ENCODE assay signal across 17 cellular contexts in genomic region chr16:29651950-29652349, GRCh38. TPM values are rescaled to one million over a fixed set of nuclear protein-coding genes. Genes with fewer than 3 reads are reported as not detected.
DNase-seq lines count a peak whose midpoint lies in the region; ATAC-seq lines count a peak whose summit lies in the region.
"Had no signal": no experiment of that assay in that cellular context is flagged by ENCODE, and none has a peak within 500 bp of the region (broad histone marks: within the 10 kb centered on the region; RNA-seq: fewer than 3 reads in every experiment).

No MANE protein-coding gene starts in this region.

- peaks cover 51% of the 10 kb centered on the region for H3K4me1 Mint-ChIP-seq in dendritic cell treated with granulocyte-macrophage colony-stimulating factor and Interleukin-4, amounts not matched to agents 40 ng/mL and 50 ng/mL, for 4 days (ENCODE audit: low read depth)
- peaks cover 26 to 43% of the 10 kb centered on the region in 2 donors for H3K4me1 Mint-ChIP-seq in stimulated activated naive B cell treated with anti-CD40 and anti-IgM and Interleukin-4, amounts not matched to agents 10 μg/mL and 1 μg/mL and 100 μg/mL, for 72 hours
- H3K4me1 Mint-ChIP-seq in naive thymus-derived CD8-positive, alpha-beta T cell: peaks cover 10 to 25% (median 13%) of the 10 kb centered on the region in 4 donors

- POLR2A ChIA-PET in naive thymus-derived CD8-positive, alpha-beta T cell (lab: Charles Lee): interaction anchor here (0.5 to 1.8 kb wide), 6 partner anchors 10 to 67 kb away, joined by 3 to 5 read pairs (median 3); no protein-coding TSS in a partner anchor

- no peaks in the 10 kb centered on the region for H3K27me3 Mint-ChIP-seq in dendritic cell treated with granulocyte-macrophage colony-stimulating factor and Interleukin-4, amounts not matched to agents 40 ng/mL and 50 ng/mL, for 4 days
- H3K27me3 Mint-ChIP-seq in stimulated activated naive B cell treated with anti-CD40 and anti-IgM and Interleukin-4, amounts not matched to agents 10 μg/mL and 1 μg/mL and 100 μg/mL, for 72 hours: no peaks in the 10 kb centered on the region
- H3K27me3 Mint-ChIP-seq in naive thymus-derived CD8-positive, alpha-beta T cell: no peaks in the 10 kb centered on the region
- H3K27me3 Mint-ChIP-seq: B cell; CD8-positive, alpha-beta memory T cell had no signal

- no peak for ATAC-seq in stimulated activated naive B cell treated with anti-CD40 and anti-IgM and Interleukin-4, amounts not matched to agents 10 μg/mL and 1 μg/mL and 100 μg/mL, for 72 hours (replicated peaks)
- ATAC-seq in GM21723 (IDR thresholded peaks at IDR 0.05; ENCODE audit: unreplicated experiment): no peak
- no peak for ATAC-seq in naive thymus-derived CD8-positive, alpha-beta T cell
- ATAC-seq: GM12878 had no signal

- intact Hi-C loops in dendritic cell treated with granulocyte-macrophage colony-stimulating factor and Interleukin-4, amounts not matched to agents 40 ng/mL and 50 ng/mL, for 4 days (cut with micrococcal nuclease): loop anchor here (10.0 kb wide), 1 partner anchor 53 kb away; no protein-coding TSS in a partner anchor

- no peaks in the 10 kb centered on the region for H3K9me3 Mint-ChIP-seq in dendritic cell treated with granulocyte-macrophage colony-stimulating factor and Interleukin-4, amounts not matched to agents 40 ng/mL and 50 ng/mL, for 4 days
- H3K9me3 Mint-ChIP-seq in stimulated activated naive B cell treated with anti-CD40 and anti-IgM and Interleukin-4, amounts not matched to agents 10 μg/mL and 1 μg/mL and 100 μg/mL, for 72 hours: no peaks in the 10 kb centered on the region
- H3K9me3 Mint-ChIP-seq in naive thymus-derived CD8-positive, alpha-beta T cell: no peaks in the 10 kb centered on the region
- H3K9me3 Mint-ChIP-seq: CD8-positive, alpha-beta memory T cell had no signal

- no peaks in the 10 kb centered on the region for H3K36me3 Mint-ChIP-seq in dendritic cell treated with granulocyte-macrophage colony-stimulating factor and Interleukin-4, amounts not matched to agents 40 ng/mL and 50 ng/mL, for 4 days (ENCODE audit: low read depth)
- H3K36me3 Mint-ChIP-seq in stimulated activated naive B cell treated with anti-CD40 and anti-IgM and Interleukin-4, amounts not matched to agents 10 μg/mL and 1 μg/mL and 100 μg/mL, for 72 hours: no peaks in the 10 kb centered on the region
- no peaks in the 10 kb centered on the region for H3K36me3 Mint-ChIP-seq in naive thymus-derived CD8-positive, alpha-beta T cell

- no peak overlapping the region for H3K4me3 Mint-ChIP-seq in dendritic cell treated with granulocyte-macrophage colony-stimulating factor and Interleukin-4, amounts not matched to agents 40 ng/mL and 50 ng/mL, for 4 days
- no peak overlapping the region for H3K4me3 Mint-ChIP-seq in stimulated activated naive B cell treated with anti-CD40 and anti-IgM and Interleukin-4, amounts not matched to agents 10 μg/mL and 1 μg/mL and 100 μg/mL, for 72 hours
- H3K4me3 Mint-ChIP-seq in naive thymus-derived CD8-positive, alpha-beta T cell: no peak overlapping the region
- H3K4me3 Mint-ChIP-seq: B cell; CD8-positive, alpha-beta memory T cell had no signal

- DNase-seq in NCI-H82 (lab: John Stamatoyannopoulos, UW): peak; percentile 65
- peak; percentile 53 for DNase-seq in OCI-M1 (lab: John Stamatoyannopoulos, UW)
- no peak for DNase-seq in stimulated activated naive B cell treated with anti-CD40 and anti-IgM and Interleukin-4, amounts not matched to agents 10 μg/mL and 1 μg/mL and 100 μg/mL, for 72 hours
- no peak for DNase-seq in MV-4-11 (lab: John Stamatoyannopoulos, UW)
- no peak for DNase-seq in naive thymus-derived CD8-positive, alpha-beta T cell
- DNase-seq: CD8-positive, alpha-beta memory T cell; COR-L47; DMS 273 treated with DMSO at 0.1 percent for 48 hours; DMS53; DND-41; EL; HCEC 1CT; IMR-90 had no signal

- H3K27ac Mint-ChIP-seq in dendritic cell treated with granulocyte-macrophage colony-stimulating factor and Interleukin-4, amounts not matched to agents 40 ng/mL and 50 ng/mL, for 4 days: peak overlapping the region; percentile 84
- H3K27ac Mint-ChIP-seq in stimulated activated naive B cell treated with anti-CD40 and anti-IgM and Interleukin-4, amounts not matched to agents 10 μg/mL and 1 μg/mL and 100 μg/mL, for 72 hours: peak overlapping the region; percentile 83
- H3K27ac Mint-ChIP-seq in naive thymus-derived CD8-positive, alpha-beta T cell: no peak overlapping the region
- H3K27ac Mint-ChIP-seq: B cell; CD8-positive, alpha-beta memory T cell had no signal

RNA-seq across cellular contexts. Expression of gene SPN, which starts 11.1 kb away (rescaled TPM):
- 10 to 100 TPM; 91.8 to 98.4 TPM for total RNA-seq in naive thymus-derived CD8-positive, alpha-beta T cell
- 100 to 1,000 TPM in 2 of 3 donors, 10 to 100 TPM in 1; 92.9 to 124 (median 100) TPM for polyA plus RNA-seq in naive thymus-derived CD8-positive, alpha-beta T cell
- total RNA-seq: IMR-90 had no signal
- polyA plus RNA-seq: IMR-90 had no signal

RNA-seq across cellular contexts. Expression of gene QPRT, which starts 27.0 kb away (rescaled TPM):
- under 1 TPM; 0.49 to 0.55 TPM for total RNA-seq in naive thymus-derived CD8-positive, alpha-beta T cell
- polyA plus RNA-seq in naive thymus-derived CD8-positive, alpha-beta T cell: under 1 TPM; 0.15 to 0.53 (median 0.48) TPM

Comparison
In these comparisons a context has a peak if more than half of its experiments do, and no peak if none do; other contexts are left out.
1. DNase-seq: peak in NCI-H82 (single experiment) and OCI-M1 (single experiment); none in stimulated activated naive B cell treated with anti-CD40 and anti-IgM and Interleukin-4, amounts not matched to agents 10 μg/mL and 1 μg/mL and 100 μg/mL, for 72 hours (single experiment), MV-4-11 (single experiment) and naive thymus-derived CD8-positive, alpha-beta T cell (0 of 10).
2. H3K27ac Mint-ChIP-seq: peak in dendritic cell treated with granulocyte-macrophage colony-stimulating factor and Interleukin-4, amounts not matched to agents 40 ng/mL and 50 ng/mL, for 4 days (single experiment) and stimulated activated naive B cell treated with anti-CD40 and anti-IgM and Interleukin-4, amounts not matched to agents 10 μg/mL and 1 μg/mL and 100 μg/mL, for 72 hours (single experiment); none in naive thymus-derived CD8-positive, alpha-beta T cell (0 of 10).